In genomic region chr4:1043162-1043561, GRCh38 we compare ENCODE assay signal across 16 cellular contexts. TPM values are rescaled to one million over a fixed set of nuclear protein-coding genes. Genes with fewer than 3 reads are reported as not detected.
DNase-seq lines count a peak whose midpoint lies in the region; ATAC-seq, FAIRE-seq and TF ChIP-seq lines count a peak whose summit lies in the region.
"Had no signal": no experiment of that assay in that cellular context is flagged by ENCODE, and none has a peak within 500 bp of the region (broad histone marks: within the 10 kb centered on the region; RNA-seq: fewer than 3 reads in every experiment).

No MANE protein-coding gene starts in this region.

- H2BK5ac ChIP-seq in IMR-90 (ENCODE audit: low read depth, low read length, poor library complexity, severe bottlenecking) (peak overlapping the region; percentile 47), trophoblast cell (ENCODE audit: low read depth, low read length, poor library complexity) (no peak overlapping the region)

- H3K36me3 ChIP-seq in IMR-90 (ENCODE audit: control insufficient read depth, insufficient read depth, low read length) (no peaks in the 10 kb centered on the region), trophoblast cell (ENCODE audit: control insufficient read depth in 1 of 2, insufficient read depth in 2 of 2, low read length in 2 of 2) (no peaks in the 10 kb centered on the region)
- H3K36me3 ChIP-seq: BLaER1, spleen had no signal

- peak overlapping the region; percentile 35; the same call in 1 of the 3 replicates for H2BK15ac ChIP-seq in IMR-90 (ENCODE audit: low read depth, low read length)

- dilution Hi-C loops in IMR-90 (cut with HindIII; ENCODE audit: low sequenced_read_pairs, unreplicated experiment), result no loop called here

- H3K4me1 Mint-ChIP-seq in T-helper 2 cell treated with Interferon-gamma antibody and Interleukin-4, amounts not matched to agents 5 μg/mL and 100 μg/mL, for 36 hours (ENCODE audit: low read depth), result no peaks in the 10 kb centered on the region

- CTCF ChIA-PET in IMR-90 (lab: Yijun Ruan, JAX), result no interaction called here

- TF ChIP-seq CTCF in IMR-90 (conservative IDR thresholded peaks at IDR 0.05; ENCODE audit: low read depth, low read length) (no peak), coronary artery (IDR thresholded peaks at IDR 0.05) (no peak)

- H3K9me3 ChIP-seq in IMR-90 (ENCODE audit: control insufficient read depth, insufficient read depth, low read length) (no peaks in the 10 kb centered on the region), trophoblast cell (ENCODE audit: insufficient read depth, low read depth, low read length) (peaks cover 3% of the 10 kb centered on the region)
- H3K9me3 ChIP-seq: BLaER1, spleen had no signal

- intact Hi-C loops in IMR-90 (cut with micrococcal nuclease) (no loop called here), left colon (cut with DNase I, micrococcal nuclease) (no loop called here)

- H4K91ac ChIP-seq in IMR-90 (ENCODE audit: insufficient read depth, low read depth, low read length) (peak overlapping the region; percentile 74), trophoblast cell (ENCODE audit: low read depth, low read length) (no peak overlapping the region)

- H3K9me3 Mint-ChIP-seq in T-helper 2 cell treated with Interferon-gamma antibody and Interleukin-4, amounts not matched to agents 5 μg/mL and 100 μg/mL, for 36 hours, result no peaks in the 10 kb centered on the region

- H3K18ac ChIP-seq in IMR-90 (ENCODE audit: low read depth, low read length) (no peak overlapping the region), trophoblast cell (ENCODE audit: low read length) (no peak overlapping the region)

- POLR2A ChIA-PET in IMR-90 (lab: Charles Lee; ENCODE audit: unreplicated experiment), result no interaction called here

- H3K36me3 Mint-ChIP-seq in T-helper 2 cell treated with Interferon-gamma antibody and Interleukin-4, amounts not matched to agents 5 μg/mL and 100 μg/mL, for 36 hours (ENCODE audit: low read depth), result no peaks in the 10 kb centered on the region

- H2AFZ ChIP-seq in IMR-90 (replicated peaks; ENCODE audit: low read length, poor library complexity), result peak overlapping the region; percentile 88
- H2AFZ ChIP-seq in trophoblast cell (ENCODE audit: insufficient read depth, low read length, poor library complexity), result no peak overlapping the region

- H3K4me2 ChIP-seq in IMR-90 (ENCODE audit: low read depth, low read length), result peak overlapping the region; percentile 12
- H3K4me2 ChIP-seq in trophoblast cell (ENCODE audit: low read length), result peak overlapping the region; percentile 14
- H3K4me2 ChIP-seq: BLaER1 had no signal

- DNase-seq in GM12891 (ENCODE audit: insufficient read length, low spot score) (no peak), IMR-90 (no peak), coronary artery (ENCODE audit: low spot score) (no peak), trophoblast cell (no peak), DMS79 treated with DMSO at 0.1 percent for 48 hours (lab: John Stamatoyannopoulos, UW) (no peak), left colon (no peak), NCI-H2107 treated with DMSO at 0.1 percent for 48 hours (lab: John Stamatoyannopoulos, UW; ENCODE audit: unreplicated experiment) (no peak)
- DNase-seq in T-helper 2 cell treated with Interferon-gamma antibody and Interleukin-4, amounts not matched to agents 5 μg/mL and 100 μg/mL, for 36 hours (ENCODE audit: low spot score), result no peak
- DNase-seq: NCI-H1930, NCI-H524 treated with DMSO at 0.1 percent for 48 hours had no signal

- no peak overlapping the region for H3K27ac Mint-ChIP-seq in T-helper 2 cell treated with Interferon-gamma antibody and Interleukin-4, amounts not matched to agents 5 μg/mL and 100 μg/mL, for 36 hours

- in situ Hi-C loops in IMR-90 (cut with MboI; ENCODE audit: low sequenced_read_pairs), result no loop called here

- H2BK20ac ChIP-seq in IMR-90 (ENCODE audit: low read depth, low read length), result peak overlapping the region; percentile 30

- H3K27ac ChIP-seq in IMR-90 (ENCODE audit: insufficient read depth, low read length), result peak overlapping the region; percentile 70
- H3K27ac ChIP-seq in coronary artery, result peak overlapping the region in 1 of 2 donors; percentile 89
- H3K27ac ChIP-seq in trophoblast cell (ENCODE audit: low read depth, low read length), result no peak overlapping the region
- H3K27ac ChIP-seq: BLaER1, spleen had no signal

- H4K12ac ChIP-seq in trophoblast cell (ENCODE audit: low read depth, low read length), result no peak overlapping the region

- H3K79me1 ChIP-seq in IMR-90 (ENCODE audit: low read depth in 1 of 2, low read length in 2 of 2), result no peaks in the 10 kb centered on the region; a peak in 1 of 4 replicates
- peaks cover 22% of the 10 kb centered on the region for H3K79me1 ChIP-seq in trophoblast cell (ENCODE audit: low read length)

- ATAC-seq in IMR-90 (ENCODE audit: low read depth) (no peak), left colon (no peak)

- H3K14ac ChIP-seq in IMR-90 (replicated peaks; ENCODE audit: low read depth, low read length), result peak overlapping the region; percentile 50; the same call in 1 of the 2 replicates
- peak overlapping the region; percentile 16 for H3K14ac ChIP-seq in trophoblast cell (ENCODE audit: low read length)

- peak; percentile 47 for FAIRE-seq in GM12891 (lab: Jason Lieb, UNC)

- no peak overlapping the region for H4K5ac ChIP-seq in IMR-90 (ENCODE audit: low read depth, low read length)

- H3K4ac ChIP-seq in IMR-90 (ENCODE audit: low read depth, low read length) (peak overlapping the region; percentile 73), trophoblast cell (ENCODE audit: low read depth, low read length) (no peak overlapping the region)

- no TSS peak for BruUV-seq in IMR-90 (replicated peaks; lab: Mats Ljungman, UMichigan)

- peaks cover 13% of the 10 kb centered on the region for H3K27me3 Mint-ChIP-seq in T-helper 2 cell treated with Interferon-gamma antibody and Interleukin-4, amounts not matched to agents 5 μg/mL and 100 μg/mL, for 36 hours (ENCODE audit: low read depth)

- no peak overlapping the region for H3K4me3 Mint-ChIP-seq in T-helper 2 cell treated with Interferon-gamma antibody and Interleukin-4, amounts not matched to agents 5 μg/mL and 100 μg/mL, for 36 hours

- peak overlapping the region; percentile 47 for H2BK12ac ChIP-seq in trophoblast cell (ENCODE audit: low read length)

- no peaks in the 10 kb centered on the region for H3K27me3 ChIP-seq in IMR-90 (ENCODE audit: control insufficient read depth, insufficient read depth, low read length)
- no peaks in the 10 kb centered on the region for H3K27me3 ChIP-seq in trophoblast cell (ENCODE audit: insufficient read depth, low read length)

- peaks cover 5% of the 10 kb centered on the region for H4K20me1 ChIP-seq in IMR-90 (ENCODE audit: insufficient read depth, low read length)

- H3K9me1 ChIP-seq in IMR-90 (ENCODE audit: insufficient read depth, low read length), result peaks cover 30% of the 10 kb centered on the region

- H3K4me1 ChIP-seq in IMR-90 (ENCODE audit: control insufficient read depth, insufficient read depth, low read length) (peaks cover 49% of the 10 kb centered on the region), trophoblast cell (ENCODE audit: control insufficient read depth in 1 of 2, insufficient read depth in 2 of 2, low read length in 2 of 2) (peaks cover 22 to 26% of the 10 kb centered on the region in 2 experiments)

- peak overlapping the region; percentile 77 for H2AK9ac ChIP-seq in IMR-90 (replicated peaks; ENCODE audit: low read depth, low read length, poor library complexity)

- no CpG with 5 or more reads among the region's 7 CpGs for WGBS in IMR-90 (ENCODE audit: extremely low coverage in 2 of 2, insufficient read length in 1 of 2), 2 experiments
- WGBS in trophoblast cell (ENCODE audit: extremely low coverage, insufficient coverage, insufficient read length), result no CpG with 5 or more reads among the region's 7 CpGs

- H4K8ac ChIP-seq in IMR-90 (ENCODE audit: low read depth in 2 of 2, low read length in 2 of 2), result peak overlapping the region; percentile 18 to 50; a peak in 2 of 4 replicates
- H4K8ac ChIP-seq in trophoblast cell (ENCODE audit: low read depth, low read length), result no peak overlapping the region

- H3K23ac ChIP-seq in IMR-90 (ENCODE audit: low read depth, low read length) (no peak overlapping the region), trophoblast cell (ENCODE audit: low read length) (no peak overlapping the region)

- H2BK120ac ChIP-seq in IMR-90 (ENCODE audit: low read depth, low read length), result peak overlapping the region; percentile 49
- H2BK120ac ChIP-seq in trophoblast cell (ENCODE audit: insufficient read depth, low read length, poor library complexity), result no peak overlapping the region

- H2AK5ac ChIP-seq in IMR-90 (ENCODE audit: low read depth, low read length) (peak overlapping the region; percentile 97), trophoblast cell (ENCODE audit: low read length) (no peak overlapping the region)

- TF ChIP-seq POLR2A in GM12891 (IDR thresholded peaks at IDR 0.05; ENCODE audit: low read depth, low read length) (no peak), IMR-90 (IDR thresholded peaks at IDR 0.05; ENCODE audit: low read depth, low read length) (no peak)

- H3K4me3 ChIP-seq in IMR-90 (ENCODE audit: insufficient read depth, low read depth, low read length) (no peak overlapping the region), coronary artery (peak overlapping the region; percentile 63), trophoblast cell (ENCODE audit: low read depth, low read length) (no peak overlapping the region)
- H3K4me3 ChIP-seq: BLaER1, spleen had no signal

- H3K9ac ChIP-seq in IMR-90 (ENCODE audit: low read depth, low read length) (no peak overlapping the region; the same call in 1 of the 2 replicates), trophoblast cell (ENCODE audit: low read length) (no peak overlapping the region)
- H3K9ac ChIP-seq: BLaER1 had no signal

- H3K79me2 ChIP-seq in trophoblast cell (ENCODE audit: control insufficient read depth, insufficient read depth, low read length, poor library complexity), result peaks cover 2% of the 10 kb centered on the region

- TF ChIP-seq RAD21 in IMR-90 (IDR thresholded peaks at IDR 0.05; ENCODE audit: low read length), result no peak

- 0 out of 2 replicates have a peak overlapping the region, but pooled peaks have one; percentile 44 for H3K56ac ChIP-seq in IMR-90 (ENCODE audit: extremely low read depth, insufficient read depth, low read length)

RNA-seq across cellular contexts. Expression of gene FGFRL1, which starts 31.7 kb away (rescaled TPM):
- 0.46 TPM for polyA plus RNA-seq in GM12891 (2012; ENCODE audit: low read depth, missing spikeins)
- total RNA-seq in IMR-90 (2012; rRNA removed) (43.3 and 49.3 TPM in 2 replicates), left colon (10 to 100 TPM; 17.0 to 17.2 TPM)
- 78.8 and 87.3 TPM in 2 replicates for polyA plus RNA-seq in IMR-90 (2012; rRNA removed)
- 35.7 and 111 TPM in 2 replicates for polyA plus RNA-seq in IMR-90 (2012; cell fraction: cytosol; rRNA removed)
- polyA plus RNA-seq in IMR-90 (2012; cell fraction: nucleus; rRNA removed; ENCODE audit: low replicate concordance), result 65.7 and 165 TPM in 2 replicates
- polyA plus RNA-seq in trophoblast cell (2013), result 17.6 and 18.3 TPM in 2 replicates

RNA-seq across cellular contexts. Expression of gene SLC26A1, which starts 50.0 kb away (rescaled TPM):
- polyA plus RNA-seq in GM12891 (2012; ENCODE audit: low read depth, missing spikeins), result 0.23 TPM
- total RNA-seq in IMR-90 (2012; rRNA removed) (not detected in 2 replicates), left colon (1 to 10 TPM; 1.6 to 2.0 TPM)
- polyA plus RNA-seq in IMR-90 (2012; rRNA removed), result 0.09 and 0.13 TPM in 2 replicates
- 0.03 and 0.05 TPM in 2 replicates for polyA plus RNA-seq in IMR-90 (2012; cell fraction: cytosol; rRNA removed)
- 0.24 and 0.40 TPM in 2 replicates for polyA plus RNA-seq in IMR-90 (2012; cell fraction: nucleus; rRNA removed; ENCODE audit: low replicate concordance)
- 0.10 TPM in 1 of 2 replicates, not detected in the other for polyA plus RNA-seq in trophoblast cell (2013)
- total RNA-seq: activated CD8-positive, alpha-beta memory T cell treated with anti-CD3 and anti-CD28 coated beads for 36 hours; dermis blood vessel endothelial cell; H4; M059J had no signal

RNA-seq across cellular contexts. Expression of gene IDUA, which starts 56.3 kb away (rescaled TPM):
- 2.3 TPM for polyA plus RNA-seq in GM12891 (2012; ENCODE audit: low read depth, missing spikeins)
- total RNA-seq in IMR-90 (2012; rRNA removed) (0.72 and 1.7 TPM in 2 replicates), left colon (10 to 100 TPM; 28.7 to 40.9 TPM)
- polyA plus RNA-seq in IMR-90 (2012; rRNA removed), result 12.5 and 16.7 TPM in 2 replicates
- polyA plus RNA-seq in IMR-90 (2012; cell fraction: cytosol; rRNA removed), result 6.3 and 14.8 TPM in 2 replicates
- polyA plus RNA-seq in IMR-90 (2012; cell fraction: nucleus; rRNA removed; ENCODE audit: low replicate concordance), result 119 and 328 TPM in 2 replicates
- 2.0 and 2.2 TPM in 2 replicates for polyA plus RNA-seq in trophoblast cell (2013)

Comparison
In these comparisons a context has a peak if more than half of its experiments do, and no peak if none do; other contexts are left out.
1. RNA of gene IDUA, which starts 56.3 kb away (total RNA-seq): 28.7 to 40.9 TPM in left colon; 0.72 to 1.7 TPM in IMR-90; every median in the first group is over 10 times any median in the second.